In the genomic region with DNA sequence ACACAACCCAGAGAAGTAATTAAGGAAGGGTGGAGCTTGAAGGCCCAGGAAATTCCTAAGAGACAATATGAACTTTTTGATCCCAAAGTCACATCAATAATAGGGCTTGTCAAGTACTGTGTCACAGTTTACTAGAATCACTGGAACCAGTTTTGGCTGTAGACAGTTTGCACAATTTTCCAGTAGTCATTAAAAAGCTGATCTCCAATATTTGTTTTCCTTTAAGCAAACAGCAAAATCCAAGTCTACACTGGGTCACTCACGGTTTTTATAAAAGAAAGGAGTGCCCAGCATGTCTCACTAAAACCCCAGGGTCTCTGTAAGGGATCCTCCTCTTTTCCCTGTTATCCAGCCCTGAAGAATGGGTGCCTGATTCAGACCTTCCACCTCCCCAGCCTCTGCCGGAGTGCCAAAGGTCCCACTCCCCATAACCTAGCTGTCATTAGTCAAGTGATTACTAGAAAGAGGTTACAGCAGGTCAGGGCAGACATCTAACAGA, we compare ENCODE assay signal across 8 cellular contexts. TPM values are rescaled to one million over a fixed set of nuclear protein-coding genes. Genes with fewer than 3 reads are reported as not detected.
DNase-seq lines count a peak whose midpoint lies in the region; ATAC-seq, FAIRE-seq and TF ChIP-seq lines count a peak whose summit lies in the region.

No MANE protein-coding gene starts in this region.

- H3K27ac Mint-ChIP-seq in GM23338: 0 out of 2 replicates have a peak overlapping the region, but pooled peaks have one; percentile 23

- peak overlapping the region; percentile 94 for H2AFZ ChIP-seq in GM23338

- DNase-seq in GM23338 (ENCODE audit: low spot score) (no peak), right cardiac atrium (no peak), GM12892 (ENCODE audit: insufficient read length) (no peak), NCI-H1092 treated with DMSO at 0.1 percent for 48 hours (lab: John Stamatoyannopoulos, UW) (no peak), NCI-H446 treated with DMSO at 0.1 percent for 48 hours (lab: John Stamatoyannopoulos, UW) (no peak)

- peak overlapping the region; percentile 93 for H3K4me3 Mint-ChIP-seq in GM23338

- H3K79me2 ChIP-seq in GM23338 (replicated peaks; ENCODE audit: insufficient read depth): peaks cover 8% of the 10 kb centered on the region; the same call in 1 of the 2 replicates

- no peaks in the 10 kb centered on the region for H3K9me3 ChIP-seq in right cardiac atrium (ENCODE audit: control insufficient read depth, low read length)
- H3K9me3 ChIP-seq in skeletal muscle satellite cell (replicated peaks; ENCODE audit: low read length): no peaks in the 10 kb centered on the region

- H3K27me3 ChIP-seq in GM23338 (ENCODE audit: insufficient read depth) (no peaks in the 10 kb centered on the region), right cardiac atrium (ENCODE audit: control insufficient read depth, insufficient read depth) (no peaks in the 10 kb centered on the region), skeletal muscle satellite cell (ENCODE audit: control insufficient read depth, insufficient read depth, low read length) (no peaks in the 10 kb centered on the region)

- H3K9me3 Mint-ChIP-seq in GM23338: no peaks in the 10 kb centered on the region

- no peak for FAIRE-seq in GM12892 (lab: Jason Lieb, UNC)

- no peaks in the 10 kb centered on the region for H3K9me2 ChIP-seq in GM23338 (ENCODE audit: insufficient read depth)

- H3K36me3 ChIP-seq in GM23338 (ENCODE audit: insufficient read depth): no peaks in the 10 kb centered on the region
- H3K36me3 ChIP-seq in skeletal muscle satellite cell (ENCODE audit: insufficient read depth, low read length): peaks cover 4% of the 10 kb centered on the region

- no peaks in the 10 kb centered on the region for H3K27me3 Mint-ChIP-seq in GM23338 (ENCODE audit: insufficient read depth, low read depth, poor library complexity)

- ATAC-seq in GM23338 (peak; percentile 9), right cardiac atrium (no peak), GM18519 (IDR thresholded peaks at IDR 0.05; ENCODE audit: low FRiP score, unreplicated experiment) (no peak)

- intact Hi-C loops in right cardiac atrium (cut with DNase I): no loop called here

- no peaks in the 10 kb centered on the region for H4K20me1 ChIP-seq in GM23338 (replicated peaks; ENCODE audit: insufficient read depth)

- H3K4me1 Mint-ChIP-seq in GM23338: peaks cover 5% of the 10 kb centered on the region

- H3K4me1 ChIP-seq in GM23338 (ENCODE audit: insufficient read depth) (peaks cover 5% of the 10 kb centered on the region), right cardiac atrium (ENCODE audit: control insufficient read depth, insufficient read depth, low read length) (no peaks in the 10 kb centered on the region), skeletal muscle satellite cell (ENCODE audit: control insufficient read depth, insufficient read depth, low read length) (no peaks in the 10 kb centered on the region)

- peaks cover 2% of the 10 kb centered on the region; the same call in 1 of the 3 replicates for H3K36me3 Mint-ChIP-seq in GM23338 (ENCODE audit: low read depth)

- H3K4me3 ChIP-seq in GM23338 (peak overlapping the region; percentile 100), WI38 (ENCODE audit: low read depth, low read length) (peak overlapping the region; percentile 98), right cardiac atrium (ENCODE audit: low read length) (peak overlapping the region; percentile 94), skeletal muscle satellite cell (ENCODE audit: low read length) (peak overlapping the region; percentile 99)

- peaks cover 13% of the 10 kb centered on the region for H3F3A ChIP-seq in GM23338 (replicated peaks; ENCODE audit: low read depth)

- H3K27ac ChIP-seq in GM23338 (ENCODE audit: low read depth): peak overlapping the region; percentile 79
- H3K27ac ChIP-seq in right cardiac atrium (ENCODE audit: low read length): peak overlapping the region; percentile 96

- no peak for TF ChIP-seq POLR2A in GM12892 (IDR thresholded peaks at IDR 0.05; ENCODE audit: low read depth, low read length)

- no peak for TF ChIP-seq CTCF in GM23338 (conservative IDR thresholded peaks at IDR 0.05; ENCODE audit: low read depth in 2 of 2)
- TF ChIP-seq CTCF in WI38 (IDR thresholded peaks at IDR 0.05; ENCODE audit: low read depth, low read length): no peak

- H3K4me2 ChIP-seq in GM23338 (peak overlapping the region; percentile 88), skeletal muscle satellite cell (ENCODE audit: low read length) (peak overlapping the region; percentile 83)

- 5% methylated on average over 2 of the region's 2 CpGs for WGBS in right cardiac atrium

- peak overlapping the region; percentile 97 for H3K9ac ChIP-seq in skeletal muscle satellite cell (ENCODE audit: low read depth, low read length)

TF ChIP-seq in GM23338, 12 proteins besides CTCF, POLR2A, EP300 and RAD21:
- TF ChIP-seq ZNF114 (CRISPR knock-in tag; IDR thresholded peaks at IDR 0.05): no peak
- no peak for TF ChIP-seq EZH2phosphoT487 (IDR thresholded peaks at IDR 0.05; ENCODE audit: unreplicated experiment)
- TF ChIP-seq NANOG (IDR thresholded peaks at IDR 0.05; ENCODE audit: borderline replicate concordance): no peak
- TF ChIP-seq CREB1 (CRISPR knock-in tag; IDR thresholded peaks at IDR 0.05; ENCODE audit: low read depth): no peak

RNA-seq across cellular contexts. Expression of gene SLC25A16, which starts 0.6 kb away (rescaled TPM):
- 11.1 and 12.0 TPM in 2 replicates for total RNA-seq in GM23338 (2014; rRNA removed; shearing (Covaris generic))
- polyA plus RNA-seq in GM23338 (2016; fragmentation: Nextera tagmentation; extraction: Ambion mirVana): 7.1 and 7.2 TPM in 2 replicates
- 10 to 100 TPM; 16.3 to 21.8 (median 18.9) TPM for total RNA-seq in right cardiac atrium
- 11.1 TPM for polyA plus RNA-seq in right cardiac atrium
- 9.6 and 14.2 TPM in 2 replicates for total RNA-seq in skeletal muscle satellite cell (2012; rRNA removed)
- 10.1 TPM for polyA plus RNA-seq in GM12892 (2012; ENCODE audit: missing spikeins)

RNA-seq across cellular contexts. Expression of gene TET1, which starts 33.5 kb away (rescaled TPM):
- total RNA-seq in GM23338 (2014; rRNA removed; shearing (Covaris generic)): 82.5 and 90.5 TPM in 2 replicates
- polyA plus RNA-seq in GM23338 (2016; fragmentation: Nextera tagmentation; extraction: Ambion mirVana): 32.5 and 37.2 TPM in 2 replicates
- 1 to 10 TPM; 2.8 to 5.2 (median 4.5) TPM for total RNA-seq in right cardiac atrium
- polyA plus RNA-seq in right cardiac atrium: 0.32 TPM
- total RNA-seq in skeletal muscle satellite cell (2012; rRNA removed): 2.0 and 3.7 TPM in 2 replicates
- 0.45 TPM for polyA plus RNA-seq in GM12892 (2012; ENCODE audit: missing spikeins)

RNA-seq across cellular contexts. Expression of gene DNA2, which starts 54.9 kb away (rescaled TPM):
- 46.9 and 49.3 TPM in 2 replicates for total RNA-seq in GM23338 (2014; rRNA removed; shearing (Covaris generic))
- polyA plus RNA-seq in GM23338 (2016; fragmentation: Nextera tagmentation; extraction: Ambion mirVana): 19.7 and 25.6 TPM in 2 replicates
- total RNA-seq in right cardiac atrium: 1 to 10 TPM; 1.8 to 3.8 (median 2.5) TPM
- polyA plus RNA-seq in right cardiac atrium: 0.97 TPM
- total RNA-seq in skeletal muscle satellite cell (2012; rRNA removed): 4.3 and 5.2 TPM in 2 replicates
- polyA plus RNA-seq in GM12892 (2012; ENCODE audit: missing spikeins): 18.6 TPM

Comparison
In these comparisons a context has a peak if more than half of its experiments do, and no peak if none do; other contexts are left out.
1. RNA of gene TET1, which starts 33.5 kb away (total RNA-seq): 82.5 to 90.5 TPM in GM23338; 2.8 to 5.2 TPM in right cardiac atrium; every median in the first group is over 10 times any median in the second.
2. Peak in every context shown above with its lines, with median percentiles within 50 percentile points of each other: H3K4me3 ChIP-seq.